Comparison of ENCODE assay signal across 20 cellular contexts in genomic region chr4:137310156-137310555, GRCh38.
A peak's percentile ranks its signal among the peaks of the same experiment; 100 is the strongest.
DNase-seq lines count a peak whose midpoint lies in the region; ATAC-seq and TF ChIP-seq lines count a peak whose summit lies in the region.
"Had no signal": no experiment of that assay in that cellular context is flagged by ENCODE, and none has a peak within 500 bp of the region (broad histone marks: within the 10 kb centered on the region; RNA-seq: fewer than 3 reads in every experiment).

No MANE protein-coding gene starts in this region.

- DNase-seq in MCF 10A (ENCODE audit: unreplicated experiment) (peak; percentile 9), breast epithelium (ENCODE audit: low spot score in 2 of 2) (no peak), ascending aorta (ENCODE audit: low spot score in 2 of 2) (no peak), foreskin keratinocyte (peak in 1 of 2 donors; percentile 23), uterus (no peak), mucosa of gallbladder (ENCODE audit: low spot score) (no peak), superior temporal gyrus (ENCODE audit: extremely low spot score) (no peak)
- DNase-seq: activated B cell treated with CpG ODN at 0.5 μM for 24 hours; activated naive CD4-positive, alpha-beta T cell; caudate nucleus; CD4-positive, alpha-beta T cell; head of caudate nucleus; mucosa of descending colon; NCI-H1694; NCI-H524; PC-9; posterior cingulate gyrus; stomach; T-helper 1 cell had no signal

- TF ChIP-seq CTCF in MCF 10A (IDR thresholded peaks at IDR 0.05; ENCODE audit: unreplicated experiment) = no peak
- no peak for TF ChIP-seq CTCF in breast epithelium (IDR thresholded peaks at IDR 0.05)
- no peak for TF ChIP-seq CTCF in ascending aorta (IDR thresholded peaks at IDR 0.05)
- no peak for TF ChIP-seq CTCF in foreskin keratinocyte (conservative IDR thresholded peaks at IDR 0.05)
- TF ChIP-seq CTCF in uterus (IDR thresholded peaks at IDR 0.05) = no peak

- H3K36me3 Mint-ChIP-seq in MCF 10A (ENCODE audit: insufficient read depth, unreplicated experiment) = no peaks in the 10 kb centered on the region
- no peaks in the 10 kb centered on the region for H3K36me3 Mint-ChIP-seq in activated T-helper 17 cell treated with anti-CD3 and anti-CD28 coated beads, Interleukin-2, amount 50 U/mL, for 72 hours (ENCODE audit: low read depth)

- H3K9me3 ChIP-seq in breast epithelium (no peaks in the 10 kb centered on the region), ascending aorta (no peaks in the 10 kb centered on the region), uterus (no peaks in the 10 kb centered on the region)
- H3K9me3 ChIP-seq: mucosa of descending colon, stomach had no signal

- peaks cover 33% of the 10 kb centered on the region for H3K4me1 Mint-ChIP-seq in MCF 10A (ENCODE audit: insufficient read depth, unreplicated experiment)
- H3K4me1 Mint-ChIP-seq in activated T-helper 17 cell treated with anti-CD3 and anti-CD28 coated beads, Interleukin-2, amount 50 U/mL, for 72 hours = no peaks in the 10 kb centered on the region
- H3K4me1 Mint-ChIP-seq: activated B cell treated with CpG ODN at 0.5 μM for 24 hours had no signal

- POLR2A ChIA-PET in MCF 10A (lab: Yijun Ruan, JAX) = no interaction called here

- CTCF ChIA-PET in MCF 10A (lab: Yijun Ruan, JAX) = no interaction called here

- H3K36me3 ChIP-seq in breast epithelium (no peaks in the 10 kb centered on the region), ascending aorta (no peaks in the 10 kb centered on the region), uterus (no peaks in the 10 kb centered on the region)
- H3K36me3 ChIP-seq: stomach had no signal

- H3K27me3 ChIP-seq in breast epithelium (no peaks in the 10 kb centered on the region), ascending aorta (no peaks in the 10 kb centered on the region), foreskin keratinocyte (no peaks in the 10 kb centered on the region), uterus (no peaks in the 10 kb centered on the region)
- H3K27me3 ChIP-seq: stomach had no signal

- intact Hi-C loops in MCF 10A (cut with micrococcal nuclease) (loop anchor here (5.0 kb wide), 1 partner anchor 57 kb away; no protein-coding TSS in a partner anchor), breast epithelium (cut with DNase I; ENCODE audit: low total_unique reads) (no loop called here), ascending aorta (cut with DNase I) (no loop called here), uterus (cut with DNase I; ENCODE audit: low total_unique reads) (no loop called here)

- H3K4me3 ChIP-seq in breast epithelium = no peak overlapping the region
- H3K4me3 ChIP-seq in ascending aorta = no peak overlapping the region
- H3K4me3 ChIP-seq in uterus = no peak overlapping the region
- H3K4me3 ChIP-seq: mucosa of descending colon, PC-9, stomach had no signal

- no peak for TF ChIP-seq POLR2A in breast epithelium (IDR thresholded peaks at IDR 0.05)
- TF ChIP-seq POLR2A in uterus (IDR thresholded peaks at IDR 0.05) = no peak

- peak overlapping the region; percentile 19 for H3K4me3 Mint-ChIP-seq in MCF 10A (ENCODE audit: unreplicated experiment)
- no peak overlapping the region for H3K4me3 Mint-ChIP-seq in activated T-helper 17 cell treated with anti-CD3 and anti-CD28 coated beads, Interleukin-2, amount 50 U/mL, for 72 hours
- H3K4me3 Mint-ChIP-seq: activated B cell treated with CpG ODN at 0.5 μM for 24 hours; CD4-positive, alpha-beta T cell had no signal

- no peaks in the 10 kb centered on the region for H3K27me3 Mint-ChIP-seq in MCF 10A (ENCODE audit: insufficient read depth, unreplicated experiment)
- H3K27me3 Mint-ChIP-seq in activated T-helper 17 cell treated with anti-CD3 and anti-CD28 coated beads, Interleukin-2, amount 50 U/mL, for 72 hours = no peaks in the 10 kb centered on the region
- H3K27me3 Mint-ChIP-seq: activated B cell treated with CpG ODN at 0.5 μM for 24 hours; CD4-positive, alpha-beta T cell had no signal

- H3K27ac ChIP-seq in breast epithelium (peak overlapping the region in 1 of 2 donors; percentile 30), ascending aorta (peak overlapping the region; percentile 4 to 59), foreskin keratinocyte (peak overlapping the region; percentile 58), uterus (peak overlapping the region; percentile 59 to 63)
- H3K27ac ChIP-seq: PC-9 had no signal

- ATAC-seq in foreskin keratinocyte = peak; percentile 50
- ATAC-seq in activated T-helper 17 cell treated with anti-CD3 and anti-CD28 coated beads, Interleukin-2, amount 50 U/mL, for 72 hours (replicated peaks) = no peak
- ATAC-seq: mucosa of descending colon had no signal

- H3K9me3 Mint-ChIP-seq in MCF 10A (ENCODE audit: unreplicated experiment) = no peaks in the 10 kb centered on the region
- no peaks in the 10 kb centered on the region for H3K9me3 Mint-ChIP-seq in activated T-helper 17 cell treated with anti-CD3 and anti-CD28 coated beads, Interleukin-2, amount 50 U/mL, for 72 hours
- H3K9me3 Mint-ChIP-seq: activated B cell treated with CpG ODN at 0.5 μM for 24 hours had no signal

- no peaks in the 10 kb centered on the region for H3K4me1 ChIP-seq in breast epithelium
- H3K4me1 ChIP-seq in ascending aorta = peaks cover 0 to 18% of the 10 kb centered on the region in 2 donors
- no peaks in the 10 kb centered on the region for H3K4me1 ChIP-seq in foreskin keratinocyte
- H3K4me1 ChIP-seq in uterus = no peaks in the 10 kb centered on the region

- BruUV-seq in MCF 10A (replicated peaks; lab: Mats Ljungman, UMichigan) = no TSS peak

- peak overlapping the region; percentile 97 for H3K27ac Mint-ChIP-seq in MCF 10A (ENCODE audit: low read depth, unreplicated experiment)
- no peak overlapping the region for H3K27ac Mint-ChIP-seq in activated T-helper 17 cell treated with anti-CD3 and anti-CD28 coated beads, Interleukin-2, amount 50 U/mL, for 72 hours
- H3K27ac Mint-ChIP-seq: activated B cell treated with CpG ODN at 0.5 μM for 24 hours; CD4-positive, alpha-beta T cell had no signal
